In the genomic region with DNA sequence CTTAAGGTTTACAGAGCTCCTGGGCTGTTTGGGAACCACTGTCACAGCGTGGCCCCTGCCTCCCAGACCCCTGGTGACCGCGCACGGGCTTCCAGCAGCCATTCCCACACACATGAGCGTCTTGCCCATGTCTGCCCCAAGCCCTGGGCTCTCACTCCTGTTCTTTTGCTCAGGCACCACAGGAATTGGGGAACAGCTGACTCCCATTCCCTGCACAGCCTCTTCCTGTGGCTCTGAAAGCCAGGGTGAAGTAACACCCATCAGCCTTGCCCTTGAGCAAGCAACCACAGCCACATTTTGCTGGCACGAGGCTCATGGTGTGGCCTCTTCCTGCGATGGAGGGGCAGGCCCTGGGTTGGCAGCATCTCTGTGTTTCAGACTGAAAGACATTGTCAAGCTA, we compare ENCODE assay signal across 1 cellular context.
TF ChIP-seq lines count a peak whose summit lies in the region.

No MANE protein-coding gene starts in this region.

TF ChIP-seq in HepG2, 621 proteins besides CTCF, POLR2A, EP300 and RAD21:
- no peak for TF ChIP-seq ZFY (CRISPR knock-in tag; IDR thresholded peaks at IDR 0.05)
- peak; percentile 44 for TF ChIP-seq AGO2 (optimal IDR thresholded peaks at IDR 0.05; ENCODE audit: low read depth, low read length)
- TF ChIP-seq, protein P1, sequence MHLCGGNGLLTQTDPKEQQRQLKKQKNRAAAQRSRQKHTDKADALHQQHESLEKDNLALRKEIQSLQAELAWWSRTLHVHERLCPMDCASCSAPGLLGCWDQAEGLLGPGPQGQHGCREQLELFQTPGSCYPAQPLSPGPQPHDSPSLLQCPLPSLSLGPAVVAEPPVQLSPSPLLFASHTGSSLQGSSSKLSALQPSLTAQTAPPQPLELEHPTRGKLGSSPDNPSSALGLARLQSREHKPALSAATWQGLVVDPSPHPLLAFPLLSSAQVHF (CRISPR knock-in tag; IDR thresholded peaks at IDR 0.05): no peak
- TF ChIP-seq, protein P2, sequence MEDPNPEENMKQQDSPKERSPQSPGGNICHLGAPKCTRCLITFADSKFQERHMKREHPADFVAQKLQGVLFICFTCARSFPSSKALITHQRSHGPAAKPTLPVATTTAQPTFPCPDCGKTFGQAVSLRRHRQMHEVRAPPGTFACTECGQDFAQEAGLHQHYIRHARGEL (CRISPR knock-in tag; IDR thresholded peaks at IDR 0.05): no peak
- TF ChIP-seq, protein P3, sequence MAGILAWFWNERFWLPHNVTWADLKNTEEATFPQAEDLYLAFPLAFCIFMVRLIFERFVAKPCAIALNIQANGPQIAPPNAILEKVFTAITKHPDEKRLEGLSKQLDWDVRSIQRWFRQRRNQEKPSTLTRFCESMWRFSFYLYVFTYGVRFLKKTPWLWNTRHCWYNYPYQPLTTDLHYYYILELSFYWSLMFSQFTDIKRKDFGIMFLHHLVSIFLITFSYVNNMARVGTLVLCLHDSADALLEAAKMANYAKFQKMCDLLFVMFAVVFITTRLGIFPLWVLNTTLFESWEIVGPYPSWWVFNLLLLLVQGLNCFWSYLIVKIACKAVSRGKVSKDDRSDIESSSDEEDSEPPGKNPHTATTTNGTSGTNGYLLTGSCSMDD (CRISPR knock-in tag; IDR thresholded peaks at IDR 0.05): no peak
- TF ChIP-seq, protein P4, sequence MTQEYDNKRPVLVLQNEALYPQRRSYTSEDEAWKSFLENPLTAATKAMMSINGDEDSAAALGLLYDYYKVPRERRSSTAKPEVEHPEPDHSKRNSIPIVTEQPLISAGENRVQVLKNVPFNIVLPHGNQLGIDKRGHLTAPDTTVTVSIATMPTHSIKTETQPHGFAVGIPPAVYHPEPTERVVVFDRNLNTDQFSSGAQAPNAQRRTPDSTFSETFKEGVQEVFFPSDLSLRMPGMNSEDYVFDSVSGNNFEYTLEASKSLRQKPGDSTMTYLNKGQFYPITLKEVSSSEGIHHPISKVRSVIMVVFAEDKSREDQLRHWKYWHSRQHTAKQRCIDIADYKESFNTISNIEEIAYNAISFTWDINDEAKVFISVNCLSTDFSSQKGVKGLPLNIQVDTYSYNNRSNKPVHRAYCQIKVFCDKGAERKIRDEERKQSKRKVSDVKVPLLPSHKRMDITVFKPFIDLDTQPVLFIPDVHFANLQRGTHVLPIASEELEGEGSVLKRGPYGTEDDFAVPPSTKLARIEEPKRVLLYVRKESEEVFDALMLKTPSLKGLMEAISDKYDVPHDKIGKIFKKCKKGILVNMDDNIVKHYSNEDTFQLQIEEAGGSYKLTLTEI (CRISPR knock-in tag; conservative IDR thresholded peaks at IDR 0.05): no peak
- no peak for TF ChIP-seq KDM6A (CRISPR knock-in tag; IDR thresholded peaks at IDR 0.05; ENCODE audit: low read depth)
- TF ChIP-seq ZNF589 (CRISPR knock-in tag; conservative IDR thresholded peaks at IDR 0.05): no peak
- TF ChIP-seq ISX (CRISPR knock-in tag; conservative IDR thresholded peaks at IDR 0.05): no peak
- TF ChIP-seq SRSF4 (IDR thresholded peaks at IDR 0.05; ENCODE audit: low read depth, low read length, poor library complexity, severe bottlenecking): no peak
- TF ChIP-seq RBM22 (optimal IDR thresholded peaks at IDR 0.05; ENCODE audit: low read length): peak; percentile 17
- no peak for TF ChIP-seq ADNP (CRISPR knock-in tag; IDR thresholded peaks at IDR 0.05)
- TF ChIP-seq DNMT1 (CRISPR knock-in tag; IDR thresholded peaks at IDR 0.05): no peak
- no peak for TF ChIP-seq SATB2 (CRISPR knock-in tag; IDR thresholded peaks at IDR 0.05)
- TF ChIP-seq, protein P5, sequence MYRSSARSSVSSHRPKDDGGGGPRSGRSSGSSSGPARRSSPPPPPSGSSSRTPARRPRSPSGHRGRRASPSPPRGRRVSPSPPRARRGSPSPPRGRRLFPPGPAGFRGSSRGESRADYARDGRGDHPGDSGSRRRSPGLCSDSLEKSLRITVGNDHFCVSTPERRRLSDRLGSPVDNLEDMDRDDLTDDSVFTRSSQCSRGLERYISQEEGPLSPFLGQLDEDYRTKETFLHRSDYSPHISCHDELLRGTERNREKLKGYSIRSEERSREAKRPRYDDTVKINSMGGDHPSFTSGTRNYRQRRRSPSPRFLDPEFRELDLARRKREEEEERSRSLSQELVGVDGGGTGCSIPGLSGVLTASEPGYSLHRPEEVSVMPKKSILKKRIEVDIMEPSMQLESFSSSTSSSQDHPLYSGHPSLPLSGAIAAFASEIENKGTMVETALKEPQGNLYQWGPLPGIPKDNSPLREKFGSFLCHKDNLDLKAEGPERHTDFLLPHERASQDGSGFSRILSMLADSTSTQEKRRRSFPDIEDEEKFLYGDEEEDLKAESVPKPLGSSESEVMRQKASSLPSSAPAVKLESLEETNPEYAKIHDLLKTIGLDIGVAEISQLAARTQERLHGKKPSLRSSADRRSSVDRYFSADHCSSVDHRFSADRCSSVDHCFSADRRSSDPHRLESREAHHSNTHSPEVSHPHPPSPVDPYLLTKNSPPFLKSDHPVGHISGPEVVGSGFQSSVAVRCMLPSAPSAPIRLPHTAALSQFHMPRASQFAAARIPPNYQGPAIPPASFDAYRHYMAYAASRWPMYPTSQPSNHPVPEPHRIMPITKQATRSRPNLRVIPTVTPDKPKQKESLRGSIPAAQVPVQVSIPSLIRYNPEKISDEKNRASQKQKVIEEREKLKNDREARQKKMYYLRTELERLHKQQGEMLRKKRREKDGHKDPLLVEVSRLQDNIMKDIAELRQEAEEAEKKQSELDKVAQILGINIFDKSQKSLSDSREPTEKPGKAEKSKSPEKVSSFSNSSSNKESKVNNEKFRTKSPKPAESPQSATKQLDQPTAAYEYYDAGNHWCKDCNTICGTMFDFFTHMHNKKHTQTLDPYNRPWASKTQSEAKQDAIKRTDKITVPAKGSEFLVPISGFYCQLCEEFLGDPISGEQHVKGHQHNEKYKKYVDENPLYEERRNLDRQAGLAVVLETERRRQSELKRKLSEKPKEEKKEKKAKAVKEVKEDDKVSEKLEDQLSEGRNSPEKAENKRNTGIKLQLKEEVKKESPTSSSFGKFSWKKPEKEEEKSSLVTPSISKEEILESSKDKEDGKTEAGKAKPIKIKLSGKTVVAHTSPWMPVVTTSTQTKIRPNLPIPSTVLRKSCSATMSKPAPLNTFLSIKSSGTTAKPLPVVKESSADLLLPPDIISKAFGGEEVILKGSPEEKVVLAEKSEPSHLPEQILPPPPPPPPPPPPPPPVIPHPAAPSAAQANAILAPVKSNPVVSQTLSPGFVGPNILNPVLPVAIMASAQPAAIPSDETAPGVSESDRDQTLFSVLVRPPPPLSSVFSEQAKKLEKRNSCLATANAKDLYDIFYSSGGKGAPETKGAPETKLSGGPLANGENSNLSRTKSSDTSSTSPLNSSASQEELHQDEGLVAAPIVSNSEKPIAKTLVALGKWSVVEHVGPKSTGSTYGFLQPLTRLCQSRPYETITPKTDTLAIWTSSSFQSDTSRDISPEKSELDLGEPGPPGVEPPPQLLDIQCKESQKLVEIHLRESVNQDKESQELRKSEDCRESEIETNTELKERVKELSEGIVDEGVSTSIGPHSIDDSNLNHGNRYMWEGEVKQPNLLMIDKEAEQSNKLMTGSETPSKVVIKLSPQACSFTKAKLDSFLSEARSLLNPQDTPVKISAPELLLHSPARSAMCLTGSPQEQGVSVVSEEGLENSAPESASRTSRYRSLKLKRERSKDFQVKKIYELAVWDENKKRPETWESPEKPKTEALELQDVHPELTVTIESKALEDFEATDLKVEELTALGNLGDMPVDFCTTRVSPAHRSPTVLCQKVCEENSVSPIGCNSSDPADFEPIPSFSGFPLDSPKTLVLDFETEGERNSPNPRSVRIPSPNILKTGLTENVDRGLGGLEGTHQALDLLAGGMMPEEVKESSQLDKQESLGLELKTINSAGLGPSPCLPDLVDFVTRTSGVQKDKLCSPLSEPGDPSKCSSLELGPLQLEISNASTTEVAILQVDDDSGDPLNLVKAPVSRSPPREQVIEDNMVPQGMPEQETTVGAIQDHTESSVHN (CRISPR knock-in tag; IDR thresholded peaks at IDR 0.05): no peak
- no peak for TF ChIP-seq ZNF569 (CRISPR knock-in tag; IDR thresholded peaks at IDR 0.05; ENCODE audit: borderline replicate concordance)
